In genomic region chr4:13907255-13907751, GRCh38 we compare ENCODE assay signal across 1 cellular context.
TF ChIP-seq lines count a peak whose summit lies in the region.

No MANE protein-coding gene starts in this region.

TF ChIP-seq in WTC11, 78 proteins besides CTCF, POLR2A, EP300 and RAD21 (continued from another document):
- TF ChIP-seq ZNF281 (CRISPR knock-in tag; IDR thresholded peaks at IDR 0.05), result no peak
